10 cellular contexts compared by ENCODE assay signal in genomic region chr21:31729622-31730343, GRCh38. TPM values are rescaled to one million over a fixed set of nuclear protein-coding genes. Genes with fewer than 3 reads are reported as not detected.
DNase-seq lines count a peak whose midpoint lies in the region; ATAC-seq and TF ChIP-seq lines count a peak whose summit lies in the region.
"Had no signal": no experiment of that assay in that cellular context is flagged by ENCODE, and none has a peak within 500 bp of the region (broad histone marks: within the 10 kb centered on the region; RNA-seq: fewer than 3 reads in every experiment).

No MANE protein-coding gene starts in this region.

- TF ChIP-seq CTCF in BE2C (IDR thresholded peaks at IDR 0.05; ENCODE audit: low read depth, low read length) (no peak), neural cell (IDR thresholded peaks at IDR 0.05; ENCODE audit: poor library complexity, severe bottlenecking) (no peak)

- H3K9ac ChIP-seq in HUES6 (ENCODE audit: low read length) (peak overlapping the region; percentile 98), neural cell (ENCODE audit: low read length) (peak overlapping the region; percentile 91)

- peak overlapping the region; percentile 69 for H3K4me2 ChIP-seq in neural cell (ENCODE audit: low read length)

- H3K27me3 Mint-ChIP-seq in stimulated activated naive B cell treated with anti-CD40 and anti-IgM and Interleukin-4, amounts not matched to agents 10 μg/mL and 1 μg/mL and 100 μg/mL, for 72 hours: no peaks in the 10 kb centered on the region

- no peak for TF ChIP-seq RAD21 in neural cell (conservative IDR thresholded peaks at IDR 0.05)

- no peak for ATAC-seq in HG02981 (IDR thresholded peaks at IDR 0.05; ENCODE audit: unreplicated experiment)
- ATAC-seq in stimulated activated naive B cell treated with anti-CD40 and anti-IgM and Interleukin-4, amounts not matched to agents 10 μg/mL and 1 μg/mL and 100 μg/mL, for 72 hours (replicated peaks): no peak

- no peak overlapping the region for H3K27ac Mint-ChIP-seq in stimulated activated naive B cell treated with anti-CD40 and anti-IgM and Interleukin-4, amounts not matched to agents 10 μg/mL and 1 μg/mL and 100 μg/mL, for 72 hours

- H3K4me1 ChIP-seq in BE2C (peaks cover 15% of the 10 kb centered on the region), HUES6 (ENCODE audit: control insufficient read depth, insufficient read depth, low read length) (peaks cover 35% of the 10 kb centered on the region)

- no peak for TF ChIP-seq EP300 in neural cell (conservative IDR thresholded peaks at IDR 0.05; ENCODE audit: poor library complexity, severe bottlenecking)

- no peaks in the 10 kb centered on the region for H3K9me3 ChIP-seq in BE2C
- H3K9me3 ChIP-seq in HUES6 (ENCODE audit: control insufficient read depth, insufficient read depth, low read depth, low read length): peaks cover 3% of the 10 kb centered on the region; the same call in 1 of the 2 replicates
- H3K9me3 ChIP-seq in neural cell (ENCODE audit: low read length): no peaks in the 10 kb centered on the region

- H3K4me1 Mint-ChIP-seq in stimulated activated naive B cell treated with anti-CD40 and anti-IgM and Interleukin-4, amounts not matched to agents 10 μg/mL and 1 μg/mL and 100 μg/mL, for 72 hours: peaks cover 9 to 15% of the 10 kb centered on the region in 2 donors

- peaks cover 0 to 5% of the 10 kb centered on the region in 2 donors for H3K36me3 Mint-ChIP-seq in stimulated activated naive B cell treated with anti-CD40 and anti-IgM and Interleukin-4, amounts not matched to agents 10 μg/mL and 1 μg/mL and 100 μg/mL, for 72 hours

- no peak overlapping the region for H2AFZ ChIP-seq in neural cell (ENCODE audit: low read depth, low read length)

- H3K27ac ChIP-seq in HUES6 (ENCODE audit: low read depth, low read length) (no peak overlapping the region), neural cell (ENCODE audit: low read length) (peak overlapping the region; percentile 89)

- no peaks in the 10 kb centered on the region for H3K9me2 ChIP-seq in neural cell (ENCODE audit: insufficient read depth, low read length)

- H3K79me2 ChIP-seq in neural cell (replicated peaks; ENCODE audit: insufficient read depth, low read length): peaks cover 59% of the 10 kb centered on the region

- H3K27me3 ChIP-seq in BE2C: no peaks in the 10 kb centered on the region
- H3K27me3 ChIP-seq in HUES6 (ENCODE audit: control insufficient read depth, insufficient read depth, low read length): no peaks in the 10 kb centered on the region
- no peaks in the 10 kb centered on the region for H3K27me3 ChIP-seq in neural cell (ENCODE audit: insufficient read depth, low read depth, low read length)

- H3K4me3 Mint-ChIP-seq in stimulated activated naive B cell treated with anti-CD40 and anti-IgM and Interleukin-4, amounts not matched to agents 10 μg/mL and 1 μg/mL and 100 μg/mL, for 72 hours: peak overlapping the region in 1 of 2 donors; percentile 81

- no peaks in the 10 kb centered on the region for H4K20me1 ChIP-seq in neural cell (ENCODE audit: insufficient read depth)

- H3K36me3 ChIP-seq in BE2C: peaks cover 16% of the 10 kb centered on the region
- peaks cover 17% of the 10 kb centered on the region; the same call in 1 of the 2 replicates for H3K36me3 ChIP-seq in HUES6 (ENCODE audit: control insufficient read depth, insufficient read depth, low read length)
- no peaks in the 10 kb centered on the region for H3K36me3 ChIP-seq in neural cell (ENCODE audit: insufficient read depth, low read length)

- H3K9me3 Mint-ChIP-seq in stimulated activated naive B cell treated with anti-CD40 and anti-IgM and Interleukin-4, amounts not matched to agents 10 μg/mL and 1 μg/mL and 100 μg/mL, for 72 hours: no peaks in the 10 kb centered on the region

- DNase-seq in BE2C (no peak), dermis blood vessel endothelial cell (peak; percentile 13), UCSD-AML1 (lab: John Stamatoyannopoulos, UW; ENCODE audit: unreplicated experiment) (no peak), NCI-H1048 (lab: John Stamatoyannopoulos, UW) (no peak)
- no peak for DNase-seq in stimulated activated naive B cell treated with anti-CD40 and anti-IgM and Interleukin-4, amounts not matched to agents 10 μg/mL and 1 μg/mL and 100 μg/mL, for 72 hours
- DNase-seq: NCI-H1694; stimulated activated CD4-positive, alpha-beta T cell treated with anti-CD3 and anti-CD28 coated beads, Interleukin-2, amount 100 ng/mL, for 24 hours had no signal

- H3F3A ChIP-seq in neural cell (ENCODE audit: insufficient read depth, low read length, poor library complexity, severe bottlenecking): no peaks in the 10 kb centered on the region

- peak overlapping the region; percentile 96 for H3K4me3 ChIP-seq in BE2C (ENCODE audit: low read depth, low read length)
- H3K4me3 ChIP-seq in HUES6 (ENCODE audit: low read depth, low read length): peak overlapping the region; percentile 91
- H3K4me3 ChIP-seq in neural cell (ENCODE audit: low read length): peak overlapping the region; percentile 88

TF ChIP-seq in neural cell, 6 proteins besides CTCF, POLR2A, EP300 and RAD21:
- TF ChIP-seq REST (IDR thresholded peaks at IDR 0.05; ENCODE audit: borderline replicate concordance): no peak
- no peak for TF ChIP-seq EZH2 (IDR thresholded peaks at IDR 0.05; ENCODE audit: borderline replicate concordance, insufficient read depth, low read length, poor library complexity, severe bottlenecking)
- TF ChIP-seq TAF1 (IDR thresholded peaks at IDR 0.05; ENCODE audit: low read depth): no peak
- no peak for TF ChIP-seq POLR2AphosphoS5 (IDR thresholded peaks at IDR 0.05)
- TF ChIP-seq SMC3 (conservative IDR thresholded peaks at IDR 0.05; ENCODE audit: poor library complexity): no peak
- TF ChIP-seq MXI1 (conservative IDR thresholded peaks at IDR 0.05; ENCODE audit: poor library complexity, severe bottlenecking): no peak

RNA-seq across cellular contexts. Expression of gene SCAF4, which starts 2.1 kb away (rescaled TPM):
- polyA plus RNA-seq in BE2C (2012; ENCODE audit: insufficient read depth, insufficient read length, low read depth): 36.2 TPM
- total RNA-seq in dermis blood vessel endothelial cell: 5.3 and 6.3 TPM in 2 replicates
- polyA plus RNA-seq in neural cell: 5.2 and 5.4 TPM in 2 replicates
- 12.9 and 20.1 TPM in 2 replicates for polyA minus RNA-seq in neural cell
